ENCODE assay signal across 31 cellular contexts in the genomic region with DNA sequence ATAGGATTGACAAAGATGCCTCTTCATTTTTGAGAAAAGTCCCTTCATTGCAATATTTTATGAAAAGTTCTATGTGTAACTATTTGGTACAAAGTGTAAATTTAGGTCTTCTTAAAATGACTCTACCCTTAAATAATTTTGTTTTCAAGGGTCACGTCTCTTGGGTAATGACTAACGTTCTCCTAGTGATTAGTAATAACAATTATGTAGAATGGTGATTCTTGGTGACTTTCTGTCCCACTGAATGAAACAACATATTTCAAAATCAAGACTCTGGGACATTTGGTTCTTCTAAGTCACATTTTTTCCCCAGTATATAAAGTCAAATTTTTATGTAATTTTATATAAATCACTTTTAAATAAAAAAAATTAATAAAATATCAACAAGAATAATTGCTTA.
DNase-seq lines count a peak whose midpoint lies in the region; ATAC-seq, FAIRE-seq and TF ChIP-seq lines count a peak whose summit lies in the region.
"Had no signal": no experiment of that assay in that cellular context is flagged by ENCODE, and none has a peak within 500 bp of the region (broad histone marks: within the 10 kb centered on the region; RNA-seq: fewer than 3 reads in every experiment).

No MANE protein-coding gene starts in this region.

- H3K14ac ChIP-seq in IMR-90 (replicated peaks; ENCODE audit: low read depth, low read length), result no peak overlapping the region

- POLR2A ChIA-PET in IMR-90 (lab: Charles Lee; ENCODE audit: unreplicated experiment), result no interaction called here

- no peak overlapping the region for H2AK9ac ChIP-seq in IMR-90 (replicated peaks; ENCODE audit: low read depth, low read length, poor library complexity)

- intact Hi-C loops in IMR-90 (cut with micrococcal nuclease) (no loop called here), sciatic nerve (cut with DNase I) (no loop called here)

- no peak for TF ChIP-seq CTCF in IMR-90 (conservative IDR thresholded peaks at IDR 0.05; ENCODE audit: low read depth, low read length)
- TF ChIP-seq CTCF in fibroblast of villous mesenchyme (IDR thresholded peaks at IDR 0.05; ENCODE audit: insufficient read depth, low read depth, low read length), result no peak

- no peak overlapping the region for H3K27ac ChIP-seq in IMR-90 (ENCODE audit: insufficient read depth, low read length)
- H3K27ac ChIP-seq: ovary, SJCRH30, testis had no signal

- H3K9me1 ChIP-seq in IMR-90 (ENCODE audit: insufficient read depth, low read length), result no peaks in the 10 kb centered on the region

- H4K8ac ChIP-seq in IMR-90 (ENCODE audit: low read depth in 2 of 2, low read length in 2 of 2), result no peak overlapping the region

- no peaks in the 10 kb centered on the region for H3K36me3 ChIP-seq in IMR-90 (ENCODE audit: control insufficient read depth, insufficient read depth, low read length)
- H3K36me3 ChIP-seq: ovary, SJCRH30 had no signal

- TF ChIP-seq POLR2A in IMR-90 (IDR thresholded peaks at IDR 0.05; ENCODE audit: low read depth, low read length), result no peak

- ATAC-seq in IMR-90 (ENCODE audit: low read depth), result no peak
- peak; percentile 32 for ATAC-seq in sciatic nerve
- no peak for ATAC-seq in GM21367 (IDR thresholded peaks at IDR 0.05; ENCODE audit: unreplicated experiment)
- ATAC-seq in GM21619 (IDR thresholded peaks at IDR 0.05; ENCODE audit: unreplicated experiment), result no peak
- ATAC-seq: activated CD4-positive, CD25-positive, alpha-beta regulatory T cell treated with anti-CD3 and anti-CD28 coated beads, Interleukin-2, amount 50 U/mL, for 24 hours; activated T-helper 17 cell treated with anti-CD3 and anti-CD28 coated beads, Interleukin-2, amount 50 U/mL, for 72 hours; K562; Panc1; stimulated activated effector memory CD8-positive, alpha-beta T cell treated with anti-CD3 and anti-CD28 coated beads, Interleukin-12 subunit alpha, Interleukin-12 subunit beta, amount 100 ng/mL, for 72 hours had no signal

- H2BK20ac ChIP-seq in IMR-90 (ENCODE audit: low read depth, low read length), result no peak overlapping the region

- H3K27me3 ChIP-seq in IMR-90 (ENCODE audit: control insufficient read depth, insufficient read depth, low read length), result no peaks in the 10 kb centered on the region
- H3K27me3 ChIP-seq: ovary, SJCRH30, testis had no signal

- H4K20me1 ChIP-seq in IMR-90 (ENCODE audit: insufficient read depth, low read length), result no peaks in the 10 kb centered on the region

- H3K9ac ChIP-seq in IMR-90 (ENCODE audit: low read depth, low read length), result no peak overlapping the region

- H2AFZ ChIP-seq in IMR-90 (replicated peaks; ENCODE audit: low read length, poor library complexity), result no peak overlapping the region

- H3K4ac ChIP-seq in IMR-90 (ENCODE audit: low read depth, low read length), result no peak overlapping the region

- no peaks in the 10 kb centered on the region for H3K9me3 ChIP-seq in IMR-90 (ENCODE audit: control insufficient read depth, insufficient read depth, low read length)
- H3K9me3 ChIP-seq: ovary, SJCRH30, testis had no signal

- H4K5ac ChIP-seq in IMR-90 (ENCODE audit: low read depth, low read length), result no peak overlapping the region

- no peak overlapping the region for H3K56ac ChIP-seq in IMR-90 (ENCODE audit: extremely low read depth, insufficient read depth, low read length)

- H3K4me2 ChIP-seq in IMR-90 (ENCODE audit: low read depth, low read length), result no peak overlapping the region

- no peak overlapping the region for H2BK120ac ChIP-seq in IMR-90 (ENCODE audit: low read depth, low read length)

- no CpG with 5 or more reads among the region's 2 CpGs for whole genome bisulfite sequencing in IMR-90 (ENCODE audit: extremely low coverage in 2 of 2, insufficient read length in 1 of 2), 2 experiments

- H4K91ac ChIP-seq in IMR-90 (ENCODE audit: insufficient read depth, low read depth, low read length), result no peak overlapping the region

- CTCF ChIA-PET in IMR-90 (lab: Yijun Ruan, JAX), result no interaction called here

- H2BK5ac ChIP-seq in IMR-90 (ENCODE audit: low read depth, low read length, poor library complexity, severe bottlenecking), result no peak overlapping the region

- no TSS peak for BruUV-seq in IMR-90 (replicated peaks; lab: Mats Ljungman, UMichigan)

- H3K4me1 ChIP-seq in IMR-90 (ENCODE audit: control insufficient read depth, insufficient read depth, low read length), result peaks cover 2% of the 10 kb centered on the region; the same call in 1 of the 2 replicates
- H3K4me1 ChIP-seq: testis had no signal

- dilution Hi-C loops in IMR-90 (cut with HindIII; ENCODE audit: low sequenced_read_pairs, unreplicated experiment), result no loop called here

- peak; percentile 29 for FAIRE-seq in A204.1 (lab: Jason Lieb, UNC)
- FAIRE-seq: bronchial epithelial cell, K562 had no signal

- no peaks in the 10 kb centered on the region for H3K79me1 ChIP-seq in IMR-90 (ENCODE audit: low read depth in 1 of 2, low read length in 2 of 2)

- H2AK5ac ChIP-seq in IMR-90 (ENCODE audit: low read depth, low read length), result no peak overlapping the region

- H3K18ac ChIP-seq in IMR-90 (ENCODE audit: low read depth, low read length), result no peak overlapping the region

- no peak overlapping the region for H3K23ac ChIP-seq in IMR-90 (ENCODE audit: low read depth, low read length)

- no peak for TF ChIP-seq RAD21 in IMR-90 (IDR thresholded peaks at IDR 0.05; ENCODE audit: low read length)

- no peak overlapping the region for H2BK15ac ChIP-seq in IMR-90 (ENCODE audit: low read depth, low read length)

- H3K4me3 ChIP-seq in IMR-90 (ENCODE audit: insufficient read depth, low read depth, low read length) (no peak overlapping the region), fibroblast of villous mesenchyme (ENCODE audit: low read depth, low read length) (no peak overlapping the region)
- H3K4me3 ChIP-seq: coronary artery, K562, ovary, SJCRH30, testis had no signal

- in situ Hi-C loops in IMR-90 (cut with MboI; ENCODE audit: low sequenced_read_pairs), result no loop called here

- DNase-seq in IMR-90 (peak; percentile 15), fibroblast of villous mesenchyme (ENCODE audit: low read depth) (peak; percentile 38), sciatic nerve (ENCODE audit: low spot score) (no peak), NCI-H345 treated with DMSO at 0.1 percent for 48 hours (lab: John Stamatoyannopoulos, UW; ENCODE audit: unreplicated experiment) (no peak), foreskin melanocyte (no peak)
- DNase-seq: activated CD4-positive, alpha-beta memory T cell treated with anti-CD3 and anti-CD28 coated beads, Interleukin-2, amount 10 ng/mL, durations not matched to agents 7 days and 5 days; activated naive CD4-positive, alpha-beta T cell treated with anti-CD3 and anti-CD28 coated beads, Interleukin-2, amount 50 U/mL, for 16 hours; amygdala; CD8-positive, alpha-beta memory T cell; effector memory CD4-positive, alpha-beta T cell; erythroblast; kidney; NCI-H1105; NCI-H1930; NCI-H524 treated with DMSO at 0.1 percent for 48 hours; ovary; retina; SJCRH30; stimulated activated CD4-positive, alpha-beta T cell treated with anti-CD3 and anti-CD28 coated beads, Interleukin-4, amount 100 ng/mL, for 24 hours; T-helper 1 cell; testis had no signal

TF ChIP-seq in IMR-90, 13 proteins besides CTCF, POLR2A, EP300 and RAD21:
- TF ChIP-seq MXI1 (IDR thresholded peaks at IDR 0.05; ENCODE audit: borderline replicate concordance, low read depth, low read length), result no peak
- TF ChIP-seq BHLHE40 (IDR thresholded peaks at IDR 0.05; ENCODE audit: low read depth, low read length), result no peak
- TF ChIP-seq, protein P1, sequence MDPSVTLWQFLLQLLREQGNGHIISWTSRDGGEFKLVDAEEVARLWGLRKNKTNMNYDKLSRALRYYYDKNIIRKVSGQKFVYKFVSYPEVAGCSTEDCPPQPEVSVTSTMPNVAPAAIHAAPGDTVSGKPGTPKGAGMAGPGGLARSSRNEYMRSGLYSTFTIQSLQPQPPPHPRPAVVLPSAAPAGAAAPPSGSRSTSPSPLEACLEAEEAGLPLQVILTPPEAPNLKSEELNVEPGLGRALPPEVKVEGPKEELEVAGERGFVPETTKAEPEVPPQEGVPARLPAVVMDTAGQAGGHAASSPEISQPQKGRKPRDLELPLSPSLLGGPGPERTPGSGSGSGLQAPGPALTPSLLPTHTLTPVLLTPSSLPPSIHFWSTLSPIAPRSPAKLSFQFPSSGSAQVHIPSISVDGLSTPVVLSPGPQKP (IDR thresholded peaks at IDR 0.05; ENCODE audit: borderline replicate concordance, low read depth, low read length), result no peak
- TF ChIP-seq CEBPB (IDR thresholded peaks at IDR 0.05; ENCODE audit: low read depth, low read length), result no peak
- TF ChIP-seq NFE2L2 (IDR thresholded peaks at IDR 0.05; ENCODE audit: low read depth, low read length), result no peak
- TF ChIP-seq MAFK (IDR thresholded peaks at IDR 0.05; ENCODE audit: low read depth, low read length), result no peak
- no peak for TF ChIP-seq RCOR1 (IDR thresholded peaks at IDR 0.05; ENCODE audit: insufficient replicate concordance, low read length)
- no peak for TF ChIP-seq RFX5 (IDR thresholded peaks at IDR 0.05; ENCODE audit: low read depth, low read length)
- no peak for TF ChIP-seq CHD1 (IDR thresholded peaks at IDR 0.05; ENCODE audit: low read depth, low read length)
- no peak for TF ChIP-seq SMC3 (IDR thresholded peaks at IDR 0.05; ENCODE audit: low read depth, low read length)
- TF ChIP-seq MAZ (IDR thresholded peaks at IDR 0.05; ENCODE audit: borderline replicate concordance, low read depth, low read length), result no peak
- TF ChIP-seq FOS (IDR thresholded peaks at IDR 0.05; ENCODE audit: low read depth, low read length), result no peak
- TF ChIP-seq, protein P2, sequence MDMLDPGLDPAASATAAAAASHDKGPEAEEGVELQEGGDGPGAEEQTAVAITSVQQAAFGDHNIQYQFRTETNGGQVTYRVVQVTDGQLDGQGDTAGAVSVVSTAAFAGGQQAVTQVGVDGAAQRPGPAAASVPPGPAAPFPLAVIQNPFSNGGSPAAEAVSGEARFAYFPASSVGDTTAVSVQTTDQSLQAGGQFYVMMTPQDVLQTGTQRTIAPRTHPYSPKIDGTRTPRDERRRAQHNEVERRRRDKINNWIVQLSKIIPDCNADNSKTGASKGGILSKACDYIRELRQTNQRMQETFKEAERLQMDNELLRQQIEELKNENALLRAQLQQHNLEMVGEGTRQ (IDR thresholded peaks at IDR 0.05; ENCODE audit: low read depth, low read length), result no peak

Comparison
In these comparisons a context has a peak if more than half of its experiments do, and no peak if none do; other contexts are left out.
1. DNase-seq: peak in IMR-90 (single experiment) and fibroblast of villous mesenchyme (single experiment); none in sciatic nerve (single experiment), NCI-H345 treated with DMSO at 0.1 percent for 48 hours (single experiment) and foreskin melanocyte (single experiment).